Comparison of ENCODE assay signal across 2 cellular contexts in the genomic region with DNA sequence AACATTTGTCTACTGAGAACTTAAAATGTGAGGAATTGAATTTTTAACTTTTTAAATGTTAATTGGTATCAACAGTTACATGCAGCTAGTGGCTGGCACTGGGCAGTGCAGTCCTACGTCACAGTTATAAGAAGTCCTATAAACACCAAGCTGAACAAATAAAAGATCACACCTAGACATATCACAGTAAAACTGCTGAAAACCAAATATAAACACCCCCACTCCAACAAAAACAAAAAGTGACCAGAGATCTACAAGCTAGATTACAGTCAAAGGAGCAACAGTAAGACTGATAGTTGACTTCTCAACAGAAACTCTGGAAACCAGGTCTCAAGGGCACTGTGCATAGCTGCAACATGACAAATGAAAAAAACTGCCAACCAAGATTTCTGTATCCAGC.
TF ChIP-seq lines count a peak whose summit lies in the region.

No MANE protein-coding gene starts in this region.

TF ChIP-seq in HCT116, 20 proteins besides CTCF, POLR2A, EP300 and RAD21 (continued from another document):
- TF ChIP-seq, protein P1, sequence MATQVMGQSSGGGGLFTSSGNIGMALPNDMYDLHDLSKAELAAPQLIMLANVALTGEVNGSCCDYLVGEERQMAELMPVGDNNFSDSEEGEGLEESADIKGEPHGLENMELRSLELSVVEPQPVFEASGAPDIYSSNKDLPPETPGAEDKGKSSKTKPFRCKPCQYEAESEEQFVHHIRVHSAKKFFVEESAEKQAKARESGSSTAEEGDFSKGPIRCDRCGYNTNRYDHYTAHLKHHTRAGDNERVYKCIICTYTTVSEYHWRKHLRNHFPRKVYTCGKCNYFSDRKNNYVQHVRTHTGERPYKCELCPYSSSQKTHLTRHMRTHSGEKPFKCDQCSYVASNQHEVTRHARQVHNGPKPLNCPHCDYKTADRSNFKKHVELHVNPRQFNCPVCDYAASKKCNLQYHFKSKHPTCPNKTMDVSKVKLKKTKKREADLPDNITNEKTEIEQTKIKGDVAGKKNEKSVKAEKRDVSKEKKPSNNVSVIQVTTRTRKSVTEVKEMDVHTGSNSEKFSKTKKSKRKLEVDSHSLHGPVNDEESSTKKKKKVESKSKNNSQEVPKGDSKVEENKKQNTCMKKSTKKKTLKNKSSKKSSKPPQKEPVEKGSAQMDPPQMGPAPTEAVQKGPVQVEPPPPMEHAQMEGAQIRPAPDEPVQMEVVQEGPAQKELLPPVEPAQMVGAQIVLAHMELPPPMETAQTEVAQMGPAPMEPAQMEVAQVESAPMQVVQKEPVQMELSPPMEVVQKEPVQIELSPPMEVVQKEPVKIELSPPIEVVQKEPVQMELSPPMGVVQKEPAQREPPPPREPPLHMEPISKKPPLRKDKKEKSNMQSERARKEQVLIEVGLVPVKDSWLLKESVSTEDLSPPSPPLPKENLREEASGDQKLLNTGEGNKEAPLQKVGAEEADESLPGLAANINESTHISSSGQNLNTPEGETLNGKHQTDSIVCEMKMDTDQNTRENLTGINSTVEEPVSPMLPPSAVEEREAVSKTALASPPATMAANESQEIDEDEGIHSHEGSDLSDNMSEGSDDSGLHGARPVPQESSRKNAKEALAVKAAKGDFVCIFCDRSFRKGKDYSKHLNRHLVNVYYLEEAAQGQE (IDR thresholded peaks at IDR 0.05; ENCODE audit: low read depth) = no peak
- TF ChIP-seq POLR2AphosphoS5 (IDR thresholded peaks at IDR 0.05; ENCODE audit: low read depth, low read length) (no peak), JUND (IDR thresholded peaks at IDR 0.05) (no peak), SIN3A (IDR thresholded peaks at IDR 0.05; ENCODE audit: low read depth) (no peak), ELF1 (IDR thresholded peaks at IDR 0.05; ENCODE audit: borderline replicate concordance, low read depth) (no peak), EZH2phosphoT487 (IDR thresholded peaks at IDR 0.05; ENCODE audit: borderline replicate concordance) (no peak), MAX (IDR thresholded peaks at IDR 0.05) (no peak), YY1 (IDR thresholded peaks at IDR 0.05; ENCODE audit: extremely low read depth, insufficient replicate concordance, low read depth, low read length) (no peak), SP1 (IDR thresholded peaks at IDR 0.05; ENCODE audit: low read depth) (no peak)
- TF ChIP-seq, protein P2, sequence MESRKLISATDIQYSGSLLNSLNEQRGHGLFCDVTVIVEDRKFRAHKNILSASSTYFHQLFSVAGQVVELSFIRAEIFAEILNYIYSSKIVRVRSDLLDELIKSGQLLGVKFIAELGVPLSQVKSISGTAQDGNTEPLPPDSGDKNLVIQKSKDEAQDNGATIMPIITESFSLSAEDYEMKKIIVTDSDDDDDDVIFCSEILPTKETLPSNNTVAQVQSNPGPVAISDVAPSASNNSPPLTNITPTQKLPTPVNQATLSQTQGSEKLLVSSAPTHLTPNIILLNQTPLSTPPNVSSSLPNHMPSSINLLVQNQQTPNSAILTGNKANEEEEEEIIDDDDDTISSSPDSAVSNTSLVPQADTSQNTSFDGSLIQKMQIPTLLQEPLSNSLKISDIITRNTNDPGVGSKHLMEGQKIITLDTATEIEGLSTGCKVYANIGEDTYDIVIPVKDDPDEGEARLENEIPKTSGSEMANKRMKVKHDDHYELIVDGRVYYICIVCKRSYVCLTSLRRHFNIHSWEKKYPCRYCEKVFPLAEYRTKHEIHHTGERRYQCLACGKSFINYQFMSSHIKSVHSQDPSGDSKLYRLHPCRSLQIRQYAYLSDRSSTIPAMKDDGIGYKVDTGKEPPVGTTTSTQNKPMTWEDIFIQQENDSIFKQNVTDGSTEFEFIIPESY (IDR thresholded peaks at IDR 0.05; ENCODE audit: extremely low read depth, insufficient replicate concordance, low read length) = no peak
TF ChIP-seq in HCT116: peak in this region for 0.

TF ChIP-seq in liver, 16 proteins besides CTCF, POLR2A, EP300 and RAD21 (continued from another document):
- TF ChIP-seq, protein P2 (IDR thresholded peaks at IDR 0.05) = no peak
- no peak for TF ChIP-seq MAX (IDR thresholded peaks at IDR 0.05)
- TF ChIP-seq, protein P1 (IDR thresholded peaks at IDR 0.05) = no peak
- no peak for TF ChIP-seq JUND (IDR thresholded peaks at IDR 0.05)
- no peak for TF ChIP-seq ATF3 (IDR thresholded peaks at IDR 0.05)
- no peak for TF ChIP-seq YY1 (IDR thresholded peaks at IDR 0.05)
- no peak for TF ChIP-seq SP1 (IDR thresholded peaks at IDR 0.05)
- TF ChIP-seq RXRA (IDR thresholded peaks at IDR 0.05) = no peak
- TF ChIP-seq TAF1 (conservative IDR thresholded peaks at IDR 0.05) = no peak
